In the genomic region with DNA sequence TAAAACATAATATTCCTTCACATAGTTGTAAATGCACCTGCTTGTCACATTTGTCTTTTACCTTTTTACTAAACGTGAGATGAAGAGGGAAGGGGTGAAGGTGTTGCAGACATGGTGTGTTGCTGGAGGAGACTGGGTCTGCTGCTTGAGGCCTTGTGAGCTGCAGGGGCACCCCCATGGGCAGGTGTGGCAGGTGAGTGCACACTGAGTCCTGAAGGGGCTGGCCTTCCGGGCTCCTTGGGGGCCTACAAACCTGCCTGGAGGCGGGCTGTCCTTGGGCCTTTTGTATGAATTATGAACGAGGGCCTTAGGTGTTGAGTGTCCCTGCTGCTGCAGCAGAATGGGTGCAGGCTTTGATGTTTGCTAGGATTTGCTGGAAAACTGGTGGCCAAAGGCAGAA, we compare ENCODE assay signal across 2 cellular contexts.
TF ChIP-seq lines count a peak whose summit lies in the region.

No MANE protein-coding gene starts in this region.

TF ChIP-seq in HCT116, 20 proteins besides CTCF, POLR2A, EP300 and RAD21 (continued from another document):
- TF ChIP-seq, protein P1, sequence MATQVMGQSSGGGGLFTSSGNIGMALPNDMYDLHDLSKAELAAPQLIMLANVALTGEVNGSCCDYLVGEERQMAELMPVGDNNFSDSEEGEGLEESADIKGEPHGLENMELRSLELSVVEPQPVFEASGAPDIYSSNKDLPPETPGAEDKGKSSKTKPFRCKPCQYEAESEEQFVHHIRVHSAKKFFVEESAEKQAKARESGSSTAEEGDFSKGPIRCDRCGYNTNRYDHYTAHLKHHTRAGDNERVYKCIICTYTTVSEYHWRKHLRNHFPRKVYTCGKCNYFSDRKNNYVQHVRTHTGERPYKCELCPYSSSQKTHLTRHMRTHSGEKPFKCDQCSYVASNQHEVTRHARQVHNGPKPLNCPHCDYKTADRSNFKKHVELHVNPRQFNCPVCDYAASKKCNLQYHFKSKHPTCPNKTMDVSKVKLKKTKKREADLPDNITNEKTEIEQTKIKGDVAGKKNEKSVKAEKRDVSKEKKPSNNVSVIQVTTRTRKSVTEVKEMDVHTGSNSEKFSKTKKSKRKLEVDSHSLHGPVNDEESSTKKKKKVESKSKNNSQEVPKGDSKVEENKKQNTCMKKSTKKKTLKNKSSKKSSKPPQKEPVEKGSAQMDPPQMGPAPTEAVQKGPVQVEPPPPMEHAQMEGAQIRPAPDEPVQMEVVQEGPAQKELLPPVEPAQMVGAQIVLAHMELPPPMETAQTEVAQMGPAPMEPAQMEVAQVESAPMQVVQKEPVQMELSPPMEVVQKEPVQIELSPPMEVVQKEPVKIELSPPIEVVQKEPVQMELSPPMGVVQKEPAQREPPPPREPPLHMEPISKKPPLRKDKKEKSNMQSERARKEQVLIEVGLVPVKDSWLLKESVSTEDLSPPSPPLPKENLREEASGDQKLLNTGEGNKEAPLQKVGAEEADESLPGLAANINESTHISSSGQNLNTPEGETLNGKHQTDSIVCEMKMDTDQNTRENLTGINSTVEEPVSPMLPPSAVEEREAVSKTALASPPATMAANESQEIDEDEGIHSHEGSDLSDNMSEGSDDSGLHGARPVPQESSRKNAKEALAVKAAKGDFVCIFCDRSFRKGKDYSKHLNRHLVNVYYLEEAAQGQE (IDR thresholded peaks at IDR 0.05; ENCODE audit: low read depth), result no peak

TF ChIP-seq in WTC11, 78 proteins besides CTCF, POLR2A, EP300 and RAD21 (continued from another document):
- TF ChIP-seq, protein P2, sequence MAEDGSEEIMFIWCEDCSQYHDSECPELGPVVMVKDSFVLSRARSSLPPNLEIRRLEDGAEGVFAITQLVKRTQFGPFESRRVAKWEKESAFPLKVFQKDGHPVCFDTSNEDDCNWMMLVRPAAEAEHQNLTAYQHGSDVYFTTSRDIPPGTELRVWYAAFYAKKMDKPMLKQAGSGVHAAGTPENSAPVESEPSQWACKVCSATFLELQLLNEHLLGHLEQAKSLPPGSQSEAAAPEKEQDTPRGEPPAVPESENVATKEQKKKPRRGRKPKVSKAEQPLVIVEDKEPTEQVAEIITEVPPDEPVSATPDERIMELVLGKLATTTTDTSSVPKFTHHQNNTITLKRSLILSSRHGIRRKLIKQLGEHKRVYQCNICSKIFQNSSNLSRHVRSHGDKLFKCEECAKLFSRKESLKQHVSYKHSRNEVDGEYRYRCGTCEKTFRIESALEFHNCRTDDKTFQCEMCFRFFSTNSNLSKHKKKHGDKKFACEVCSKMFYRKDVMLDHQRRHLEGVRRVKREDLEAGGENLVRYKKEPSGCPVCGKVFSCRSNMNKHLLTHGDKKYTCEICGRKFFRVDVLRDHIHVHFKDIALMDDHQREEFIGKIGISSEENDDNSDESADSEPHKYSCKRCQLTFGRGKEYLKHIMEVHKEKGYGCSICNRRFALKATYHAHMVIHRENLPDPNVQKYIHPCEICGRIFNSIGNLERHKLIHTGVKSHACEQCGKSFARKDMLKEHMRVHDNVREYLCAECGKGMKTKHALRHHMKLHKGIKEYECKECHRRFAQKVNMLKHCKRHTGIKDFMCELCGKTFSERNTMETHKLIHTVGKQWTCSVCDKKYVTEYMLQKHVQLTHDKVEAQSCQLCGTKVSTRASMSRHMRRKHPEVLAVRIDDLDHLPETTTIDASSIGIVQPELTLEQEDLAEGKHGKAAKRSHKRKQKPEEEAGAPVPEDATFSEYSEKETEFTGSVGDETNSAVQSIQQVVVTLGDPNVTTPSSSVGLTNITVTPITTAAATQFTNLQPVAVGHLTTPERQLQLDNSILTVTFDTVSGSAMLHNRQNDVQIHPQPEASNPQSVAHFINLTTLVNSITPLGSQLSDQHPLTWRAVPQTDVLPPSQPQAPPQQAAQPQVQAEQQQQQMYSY (CRISPR knock-in tag; IDR thresholded peaks at IDR 0.05), result no peak
- TF ChIP-seq FOXJ3 (CRISPR knock-in tag; IDR thresholded peaks at IDR 0.05; ENCODE audit: borderline replicate concordance) (no peak), GRHL2 (CRISPR knock-in tag; IDR thresholded peaks at IDR 0.05; ENCODE audit: insufficient replicate concordance, severe bottlenecking) (no peak)
